Comparison of ENCODE assay signal across 17 cellular contexts in genomic region chr13:74771964-74772363, GRCh38.
DNase-seq lines count a peak whose midpoint lies in the region; ATAC-seq and TF ChIP-seq lines count a peak whose summit lies in the region.
"Had no signal": no experiment of that assay in that cellular context is flagged by ENCODE, and none has a peak within 500 bp of the region (broad histone marks: within the 10 kb centered on the region; RNA-seq: fewer than 3 reads in every experiment).

No MANE protein-coding gene starts in this region.

- H3K27me3 ChIP-seq in ACC112 (ENCODE audit: insufficient read depth, low read length) = no peaks in the 10 kb centered on the region

- peak overlapping the region; percentile 85 for H3K27ac ChIP-seq in ACC112 (ENCODE audit: low read depth, low read length)

- no peak for ATAC-seq in GM18520 (IDR thresholded peaks at IDR 0.05; ENCODE audit: unreplicated experiment)
- no peak for ATAC-seq in GM18858 (IDR thresholded peaks at IDR 0.05; ENCODE audit: unreplicated experiment)
- no peak for ATAC-seq in stimulated activated naive CD8-positive, alpha-beta T cell treated with anti-CD3 and anti-CD28 coated beads, Interleukin-15, Interleukin-2, amounts not matched to agents 100 U/mL and 50 U/mL, for 24 hours
- ATAC-seq: activated CD8-positive, alpha-beta T cell treated with anti-CD3 and anti-CD28 coated beads, Interleukin-2, amount 10 ng/mL, durations not matched to agents 7 days and 5 days had no signal

- H3K36me3 ChIP-seq in ACC112 (ENCODE audit: insufficient read depth, low read length) = no peaks in the 10 kb centered on the region

- no peak for TF ChIP-seq CTCF in astrocyte of the spinal cord (IDR thresholded peaks at IDR 0.05; ENCODE audit: low read depth, low read length)

- in situ Hi-C loops in astrocyte of the spinal cord (cut with HindIII; ENCODE audit: low sequenced_read_pairs) = no loop called here

- no peak overlapping the region for H3K4me3 ChIP-seq in ACC112 (ENCODE audit: low read depth, low read length)
- no peak overlapping the region for H3K4me3 ChIP-seq in astrocyte of the spinal cord (ENCODE audit: low read depth, low read length)
- H3K4me3 ChIP-seq: lung, skin epidermis had no signal

- H3K4me1 ChIP-seq in ACC112 (ENCODE audit: control insufficient read depth, insufficient read depth, low read length, unreplicated experiment) = peaks cover 56% of the 10 kb centered on the region

- no peaks in the 10 kb centered on the region for H3K79me2 ChIP-seq in ACC112 (ENCODE audit: control insufficient read depth, insufficient read depth, low read length, unreplicated experiment)

- no peak overlapping the region for H2AFZ ChIP-seq in ACC112 (ENCODE audit: low read length, unreplicated experiment)

- DNase-seq in HT1080 (ENCODE audit: low read depth) (peak; percentile 83), astrocyte of the spinal cord (ENCODE audit: low read depth, low spot score) (peak; percentile 87), iris pigment epithelial cell (ENCODE audit: low read depth) (peak; percentile 88), cerebellar cortex (ENCODE audit: low spot score) (no peak)
- no peak for DNase-seq in stimulated activated naive CD8-positive, alpha-beta T cell treated with anti-CD3 and anti-CD28 coated beads, Interleukin-15, Interleukin-2, amounts not matched to agents 100 U/mL and 50 U/mL, for 24 hours
- DNase-seq: activated CD8-positive, alpha-beta T cell treated with anti-CD3 and anti-CD28 coated beads, Interleukin-2, amount 10 ng/mL, durations not matched to agents 7 days and 5 days; activated gamma-delta T cell treated with Interleukin-2 at 50 U/mL for 16 hours; central memory CD4-positive, alpha-beta T cell; DMS 273 treated with DMSO at 0.1 percent for 48 hours; KBM-7; NCI-H187; SHP77 had no signal

Comparison
In these comparisons a context has a peak if more than half of its experiments do, and no peak if none do; other contexts are left out.
1. DNase-seq: peak in HT1080 (single experiment), astrocyte of the spinal cord (single experiment) and iris pigment epithelial cell (single experiment); none in cerebellar cortex (single experiment) and stimulated activated naive CD8-positive, alpha-beta T cell treated with anti-CD3 and anti-CD28 coated beads, Interleukin-15, Interleukin-2, amounts not matched to agents 100 U/mL and 50 U/mL, for 24 hours (single experiment).